In the genomic region with DNA sequence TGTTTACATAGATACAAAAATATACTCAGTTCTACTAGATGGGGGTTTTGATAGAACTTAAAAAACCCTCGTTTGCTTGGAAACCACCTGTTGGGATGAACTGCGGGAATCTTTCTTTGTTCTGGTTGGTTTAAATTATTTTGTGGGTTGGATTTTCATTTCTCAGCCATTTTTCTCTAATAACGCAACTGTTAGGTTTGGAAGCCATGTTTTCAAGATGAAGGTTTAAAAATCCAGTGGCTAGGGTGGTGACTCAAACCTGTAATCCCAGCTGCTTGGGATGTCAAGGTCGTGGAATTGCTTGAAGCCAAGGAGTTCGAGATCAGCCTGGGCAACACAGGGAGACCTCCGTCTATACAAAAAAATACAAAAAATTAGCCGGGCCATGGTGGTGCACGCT, we compare ENCODE assay signal across 10 cellular contexts. TPM values are rescaled to one million over a fixed set of nuclear protein-coding genes. Genes with fewer than 3 reads are reported as not detected.
DNase-seq lines count a peak whose midpoint lies in the region; ATAC-seq and TF ChIP-seq lines count a peak whose summit lies in the region.
"Had no signal": no experiment of that assay in that cellular context is flagged by ENCODE, and none has a peak within 500 bp of the region (broad histone marks: within the 10 kb centered on the region; RNA-seq: fewer than 3 reads in every experiment).

No MANE protein-coding gene starts in this region.

- peaks cover 64% of the 10 kb centered on the region for H3K4me1 Mint-ChIP-seq in activated T-helper 1 cell treated with anti-CD3 and anti-CD28 coated beads, Interleukin-12 subunit alpha, Interleukin-12 subunit beta, Interleukin-2, Interleukin-4 antibody, amounts not matched to agents 30 ng/mL and 10 ng/mL and 1 ng/mL, durations not matched to agents 14 hours and 24 hours and 36 hours (ENCODE audit: low read depth)
- H3K4me1 Mint-ChIP-seq in type B pancreatic cell (ENCODE audit: unreplicated experiment): peaks cover 39% of the 10 kb centered on the region

- no peak for DNase-seq in heart right ventricle
- no peak for DNase-seq in left cardiac atrium
- no peak for DNase-seq in activated T-helper 1 cell treated with anti-CD3 and anti-CD28 coated beads, Interleukin-12 subunit alpha, Interleukin-12 subunit beta, Interleukin-2, Interleukin-4 antibody, amounts not matched to agents 30 ng/mL and 10 ng/mL and 1 ng/mL, durations not matched to agents 14 hours and 24 hours and 36 hours (ENCODE audit: low spot score)
- no peak for DNase-seq in type B pancreatic cell (ENCODE audit: extremely low spot score, unreplicated experiment)
- DNase-seq in SKM-1 treated with dmso at 0.1 percent for 144 hours (lab: John Stamatoyannopoulos, UW; ENCODE audit: unreplicated experiment): no peak
- no peak for DNase-seq in NCI-H526 treated with DMSO at 0.1 percent for 48 hours (lab: John Stamatoyannopoulos, UW)
- DNase-seq: NCI-H2171 treated with DMSO at 0.1 percent for 48 hours, thyroid gland had no signal

- H3K27ac Mint-ChIP-seq in activated T-helper 1 cell treated with anti-CD3 and anti-CD28 coated beads, Interleukin-12 subunit alpha, Interleukin-12 subunit beta, Interleukin-2, Interleukin-4 antibody, amounts not matched to agents 30 ng/mL and 10 ng/mL and 1 ng/mL, durations not matched to agents 14 hours and 24 hours and 36 hours: peak overlapping the region; percentile 96
- H3K27ac Mint-ChIP-seq in type B pancreatic cell: peak overlapping the region; percentile 84

- H3K27me3 ChIP-seq in heart right ventricle (no peaks in the 10 kb centered on the region), iPS-15b (ENCODE audit: control insufficient read depth, insufficient read depth, low read length) (peaks cover 8% of the 10 kb centered on the region)
- H3K27me3 ChIP-seq: thyroid gland had no signal

- peaks cover 21% of the 10 kb centered on the region for H3K36me3 Mint-ChIP-seq in activated T-helper 1 cell treated with anti-CD3 and anti-CD28 coated beads, Interleukin-12 subunit alpha, Interleukin-12 subunit beta, Interleukin-2, Interleukin-4 antibody, amounts not matched to agents 30 ng/mL and 10 ng/mL and 1 ng/mL, durations not matched to agents 14 hours and 24 hours and 36 hours (ENCODE audit: low read depth)
- peaks cover 7% of the 10 kb centered on the region for H3K36me3 Mint-ChIP-seq in type B pancreatic cell

- H3K4me1 ChIP-seq in heart right ventricle (peaks cover 0 to 46% (median 31%) of the 10 kb centered on the region in 9 donors), iPS-15b (ENCODE audit: control insufficient read depth, insufficient read depth, low read length) (peaks cover 3% of the 10 kb centered on the region)

- H3K4me3 ChIP-seq in heart right ventricle: peak overlapping the region in 8 of 10 donors; percentile 76 to 94 (median 90)
- H3K4me3 ChIP-seq in iPS-15b (ENCODE audit: low read depth, low read length): peak overlapping the region; percentile 88

- H3K36me3 ChIP-seq in heart right ventricle: no peaks in the 10 kb centered on the region
- no peaks in the 10 kb centered on the region for H3K36me3 ChIP-seq in iPS-15b (ENCODE audit: control insufficient read depth, insufficient read depth, low read length)
- H3K36me3 ChIP-seq: thyroid gland had no signal

- H3K27me3 Mint-ChIP-seq in activated T-helper 1 cell treated with anti-CD3 and anti-CD28 coated beads, Interleukin-12 subunit alpha, Interleukin-12 subunit beta, Interleukin-2, Interleukin-4 antibody, amounts not matched to agents 30 ng/mL and 10 ng/mL and 1 ng/mL, durations not matched to agents 14 hours and 24 hours and 36 hours (ENCODE audit: insufficient read depth): peaks cover 2% of the 10 kb centered on the region
- H3K27me3 Mint-ChIP-seq in type B pancreatic cell: peaks cover 7% of the 10 kb centered on the region

- ATAC-seq in heart right ventricle: no peak
- ATAC-seq in left cardiac atrium: no peak
- ATAC-seq in GM21619 (IDR thresholded peaks at IDR 0.05; ENCODE audit: unreplicated experiment): no peak

- no peak overlapping the region for H3K27ac ChIP-seq in heart right ventricle

- TF ChIP-seq CTCF in heart right ventricle (IDR thresholded peaks at IDR 0.05) (no peak), type B pancreatic cell (conservative IDR thresholded peaks at IDR 0.05) (no peak)

- no peak overlapping the region for H3K9ac ChIP-seq in iPS-15b (ENCODE audit: low read depth, low read length)

- peak overlapping the region; percentile 97 for H3K4me3 Mint-ChIP-seq in activated T-helper 1 cell treated with anti-CD3 and anti-CD28 coated beads, Interleukin-12 subunit alpha, Interleukin-12 subunit beta, Interleukin-2, Interleukin-4 antibody, amounts not matched to agents 30 ng/mL and 10 ng/mL and 1 ng/mL, durations not matched to agents 14 hours and 24 hours and 36 hours
- H3K4me3 Mint-ChIP-seq in type B pancreatic cell: peak overlapping the region; percentile 97

- no peaks in the 10 kb centered on the region for H3K9me3 ChIP-seq in heart right ventricle
- no peaks in the 10 kb centered on the region for H3K9me3 ChIP-seq in iPS-15b (ENCODE audit: control insufficient read depth, insufficient read depth, low read length)
- H3K9me3 ChIP-seq: thyroid gland had no signal

- WGBS in heart right ventricle, 2 donors: 86 to 90% methylated on average over 8 of the region's 8 CpGs

- intact Hi-C loops in heart right ventricle (cut with DNase I): loop anchor here in 1 of 10 donors (10.0 kb wide), 1 partner anchor 129 kb away; a partner anchor contains a TSS
- intact Hi-C loops in left cardiac atrium (cut with DNase I): no loop called here
- intact Hi-C loops in activated T-helper 1 cell treated with anti-CD3 and anti-CD28 coated beads, Interleukin-12 subunit alpha, Interleukin-12 subunit beta, Interleukin-2, Interleukin-4 antibody, amounts not matched to agents 30 ng/mL and 10 ng/mL and 1 ng/mL, durations not matched to agents 14 hours and 24 hours and 36 hours (cut with micrococcal nuclease): loop anchor here (2.0 to 10.0 kb wide), 5 partner anchors 64 to 1271 kb away; a partner anchor contains a TSS

- no peaks in the 10 kb centered on the region for H3K9me3 Mint-ChIP-seq in activated T-helper 1 cell treated with anti-CD3 and anti-CD28 coated beads, Interleukin-12 subunit alpha, Interleukin-12 subunit beta, Interleukin-2, Interleukin-4 antibody, amounts not matched to agents 30 ng/mL and 10 ng/mL and 1 ng/mL, durations not matched to agents 14 hours and 24 hours and 36 hours
- H3K9me3 Mint-ChIP-seq in type B pancreatic cell: peaks cover 13% of the 10 kb centered on the region

RNA-seq across cellular contexts. Expression of a gene that starts 1.6 kb away (rescaled TPM):
- total RNA-seq in heart right ventricle (10 to 100 TPM; 39.6 to 47.7 (median 42.8) TPM), left cardiac atrium (10 to 100 TPM; 35.2 to 37.1 TPM), type B pancreatic cell (ENCODE audit: low replicate concordance) (51.6 and 63.2 TPM in 2 replicates)
- polyA plus RNA-seq in heart right ventricle: 10 to 100 TPM; 10.2 to 23.5 TPM
- total RNA-seq in activated T-helper 1 cell treated with anti-CD3 and anti-CD28 coated beads, Interleukin-12 subunit alpha, Interleukin-12 subunit beta, Interleukin-2, Interleukin-4 antibody, amounts not matched to agents 30 ng/mL and 10 ng/mL and 1 ng/mL, durations not matched to agents 14 hours and 24 hours and 36 hours: 62.9 and 67.6 TPM in 2 replicates
